8 cellular contexts compared by ENCODE assay signal in genomic region chr1:38699330-38700076, GRCh38.
"Had no signal": no experiment of that assay in that cellular context is flagged by ENCODE, and none has a peak within 500 bp of the region (broad histone marks: within the 10 kb centered on the region; RNA-seq: fewer than 3 reads in every experiment).

No MANE protein-coding gene starts in this region.

- H3K4me3 ChIP-seq: GM23338, K562 had no signal

- H2AFZ ChIP-seq: GM23338 had no signal

- DNase-seq: H9, HCEC 1CT, IMR-90 had no signal

- FAIRE-seq: H1, H54, HTR-8/SVneo, K562 had no signal

- H3K4me2 ChIP-seq: GM23338 had no signal
